In genomic region chr14:78714722-78715121, GRCh38 we compare ENCODE assay signal across 3 cellular contexts.
"Had no signal": no experiment of that assay in that cellular context is flagged by ENCODE, and none has a peak within 500 bp of the region (broad histone marks: within the 10 kb centered on the region; RNA-seq: fewer than 3 reads in every experiment).

No MANE protein-coding gene starts in this region.

- H3K4me3 ChIP-seq: GM12878 had no signal

- DNase-seq: GDM1, GF-D8 had no signal
